Comparison of ENCODE assay signal across 11 cellular contexts in the genomic region with DNA sequence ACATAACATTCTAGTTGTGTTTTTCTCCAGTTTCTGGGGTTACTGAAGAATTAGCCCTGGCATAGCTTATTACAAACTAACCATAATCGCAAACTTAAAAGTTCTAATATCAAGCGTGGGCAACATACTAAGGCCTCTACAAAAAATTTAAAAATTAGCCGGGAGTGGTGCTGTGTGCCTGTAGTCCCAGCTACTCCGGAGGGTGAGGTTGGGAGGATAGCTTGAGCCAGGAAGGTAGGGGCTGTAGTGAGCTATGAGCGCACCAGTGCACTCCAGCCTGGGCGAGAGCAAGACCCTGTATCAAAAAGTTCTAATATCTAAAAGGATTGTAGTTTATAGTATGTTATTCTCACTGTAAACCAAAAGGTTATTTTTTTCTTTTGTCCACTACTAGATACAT. TPM values are rescaled to one million over a fixed set of nuclear protein-coding genes. Genes with fewer than 3 reads are reported as not detected.
DNase-seq lines count a peak whose midpoint lies in the region; ATAC-seq and TF ChIP-seq lines count a peak whose summit lies in the region.
"Had no signal": no experiment of that assay in that cellular context is flagged by ENCODE, and none has a peak within 500 bp of the region (broad histone marks: within the 10 kb centered on the region; RNA-seq: fewer than 3 reads in every experiment).

No MANE protein-coding gene starts in this region.

- peak overlapping the region; percentile 84 for H3K4me2 ChIP-seq in SU-DHL-6 (ENCODE audit: low read depth, low read length, poor library complexity, severe bottlenecking)

- H2AFZ ChIP-seq in SU-DHL-6 (ENCODE audit: low read depth, low read length, severe bottlenecking): peak overlapping the region; percentile 57

- H3K4me3 ChIP-seq in SU-DHL-6 (ENCODE audit: insufficient read depth, low read length, poor library complexity, severe bottlenecking) (peak overlapping the region; percentile 78), iPS-15b (ENCODE audit: low read depth, low read length) (peak overlapping the region; percentile 99), thymus (ENCODE audit: low read length) (peak overlapping the region; percentile 92)

- H3K9me3 ChIP-seq in SU-DHL-6 (ENCODE audit: insufficient read depth, low read length): no peaks in the 10 kb centered on the region
- H3K9me3 ChIP-seq in iPS-15b (ENCODE audit: control insufficient read depth, insufficient read depth, low read length): no peaks in the 10 kb centered on the region
- H3K9me3 ChIP-seq in thymus (ENCODE audit: control insufficient read depth): no peaks in the 10 kb centered on the region
- H3K9me3 ChIP-seq: esophagus muscularis mucosa had no signal

- H3K79me2 ChIP-seq in SU-DHL-6 (ENCODE audit: insufficient read depth, low read length): peaks cover 51% of the 10 kb centered on the region

- H4K20me1 ChIP-seq in SU-DHL-6 (ENCODE audit: low read depth, low read length): peaks cover 6% of the 10 kb centered on the region; the same call in 1 of the 2 replicates

- H3K9ac ChIP-seq in SU-DHL-6 (ENCODE audit: low read length): peak overlapping the region; percentile 88
- peak overlapping the region; percentile 98 for H3K9ac ChIP-seq in iPS-15b (ENCODE audit: low read depth, low read length)

- peaks cover 12% of the 10 kb centered on the region for H3F3A ChIP-seq in SU-DHL-6 (ENCODE audit: insufficient read depth)

- H3K27ac Mint-ChIP-seq in activated naive CD4-positive, alpha-beta T cell treated with anti-CD3 and anti-CD28 coated beads, Interleukin-2, amount 50 U/mL, for 24 hours: no peak overlapping the region

- no peaks in the 10 kb centered on the region for H3K9me3 Mint-ChIP-seq in activated naive CD4-positive, alpha-beta T cell treated with anti-CD3 and anti-CD28 coated beads, Interleukin-2, amount 50 U/mL, for 24 hours

- peaks cover 3% of the 10 kb centered on the region; the same call in 1 of the 2 replicates for H3K36me3 ChIP-seq in SU-DHL-6 (ENCODE audit: low read length)
- no peaks in the 10 kb centered on the region for H3K36me3 ChIP-seq in iPS-15b (ENCODE audit: control insufficient read depth, insufficient read depth, low read length)
- H3K36me3 ChIP-seq in thymus (ENCODE audit: control insufficient read depth, insufficient read depth): no peaks in the 10 kb centered on the region
- H3K36me3 ChIP-seq: esophagus muscularis mucosa had no signal

- no peak for DNase-seq in activated naive CD4-positive, alpha-beta T cell treated with anti-CD3 and anti-CD28 coated beads, Interleukin-2, amount 50 U/mL, for 16 hours
- DNase-seq: activated CD4-positive, CD25-positive, alpha-beta regulatory T cell treated with anti-CD3 and anti-CD28 coated beads, Interleukin-2, amount 50 U/mL, for 72 hours; NCI-H1048 had no signal

- no peaks in the 10 kb centered on the region for H3K36me3 Mint-ChIP-seq in activated naive CD4-positive, alpha-beta T cell treated with anti-CD3 and anti-CD28 coated beads, Interleukin-2, amount 50 U/mL, for 24 hours

- peak overlapping the region; percentile 100 for H3K4me3 Mint-ChIP-seq in activated naive CD4-positive, alpha-beta T cell treated with anti-CD3 and anti-CD28 coated beads, Interleukin-2, amount 50 U/mL, for 24 hours

- no peaks in the 10 kb centered on the region for H3K27me3 Mint-ChIP-seq in activated naive CD4-positive, alpha-beta T cell treated with anti-CD3 and anti-CD28 coated beads, Interleukin-2, amount 50 U/mL, for 24 hours

- peaks cover 23% of the 10 kb centered on the region for H3K4me1 Mint-ChIP-seq in activated naive CD4-positive, alpha-beta T cell treated with anti-CD3 and anti-CD28 coated beads, Interleukin-2, amount 50 U/mL, for 24 hours

- TF ChIP-seq CTCF in SU-DHL-6 (IDR thresholded peaks at IDR 0.05; ENCODE audit: insufficient read depth, low read length, poor library complexity, severe bottlenecking): no peak

- WGBS in thymus: 86% methylated on average over 6 of the region's 6 CpGs

- no peak for ATAC-seq in esophagus mucosa
- ATAC-seq in GM21423 (IDR thresholded peaks at IDR 0.05; ENCODE audit: unreplicated experiment): no peak
- no peak for ATAC-seq in HG02840 (IDR thresholded peaks at IDR 0.05; ENCODE audit: low FRiP score, unreplicated experiment)

- H3K4me1 ChIP-seq in iPS-15b (ENCODE audit: control insufficient read depth, insufficient read depth, low read length) (peaks cover 3% of the 10 kb centered on the region), thymus (ENCODE audit: control insufficient read depth, insufficient read depth, low read length) (no peaks in the 10 kb centered on the region)

- H3K27me3 ChIP-seq in SU-DHL-6 (ENCODE audit: low read length) (no peaks in the 10 kb centered on the region), iPS-15b (ENCODE audit: control insufficient read depth, insufficient read depth, low read length) (no peaks in the 10 kb centered on the region), thymus (ENCODE audit: control insufficient read depth, insufficient read depth) (no peaks in the 10 kb centered on the region)
- H3K27me3 ChIP-seq: esophagus muscularis mucosa had no signal

- no peaks in the 10 kb centered on the region for H3K9me2 ChIP-seq in SU-DHL-6 (replicated peaks; ENCODE audit: insufficient read depth, low read length)

- H3K27ac ChIP-seq in SU-DHL-6 (ENCODE audit: low read depth, low read length) (peak overlapping the region; percentile 68; the same call in 1 of the 2 replicates), thymus (ENCODE audit: low read depth) (no peak overlapping the region)

RNA-seq across cellular contexts. Expression of a gene that starts 1.1 kb away (rescaled TPM):
- 2.4 TPM for polyA plus RNA-seq in thymus
- 6.4 TPM for total RNA-seq in esophagus mucosa

RNA-seq across cellular contexts. Expression of a gene that starts 1.4 kb away (rescaled TPM):
- polyA plus RNA-seq in thymus: 14.0 TPM
- total RNA-seq in esophagus mucosa: 39.1 TPM
